22 cellular contexts compared by ENCODE assay signal in genomic region chr1:10278880-10279279, GRCh38.
A peak's percentile ranks its signal among the peaks of the same experiment; 100 is the strongest.
DNase-seq lines count a peak whose midpoint lies in the region; ATAC-seq and TF ChIP-seq lines count a peak whose summit lies in the region.
"Had no signal": no experiment of that assay in that cellular context is flagged by ENCODE, and none has a peak within 500 bp of the region (broad histone marks: within the 10 kb centered on the region; RNA-seq: fewer than 3 reads in every experiment).

No MANE protein-coding gene starts in this region.

- ATAC-seq in right lobe of liver: peak; percentile 95 to 97 (median 96)
- ATAC-seq in psoas muscle: no peak
- no peak for ATAC-seq in HG03442 (IDR thresholded peaks at IDR 0.05; ENCODE audit: unreplicated experiment)
- ATAC-seq: A549 had no signal

- peak overlapping the region; percentile 50 for H3K27ac ChIP-seq in WERI-Rb-1
- H3K27ac ChIP-seq in right lobe of liver: peak overlapping the region; percentile 49 to 74 (median 67)
- H3K27ac ChIP-seq in psoas muscle: peak overlapping the region; percentile 87
- H3K27ac ChIP-seq: A549; BLaER1 treated with 17β-estradiol and CSF1 and Interleukin-3, amounts not matched to agents 10 nM and 100 nM had no signal

- no peak for TF ChIP-seq POLR2A in right lobe of liver (IDR thresholded peaks at IDR 0.05)

- H3K36me3 ChIP-seq in WERI-Rb-1 (peaks cover 90% of the 10 kb centered on the region), right lobe of liver (peaks cover 0 to 31% (median 3%) of the 10 kb centered on the region in 4 donors), psoas muscle (ENCODE audit: insufficient read depth in 1 of 2, low read depth in 1 of 2) (peaks cover 0 to 97% of the 10 kb centered on the region in 2 donors)
- H3K36me3 ChIP-seq: BE2C had no signal

- intact Hi-C loops in right lobe of liver (cut with DNase I) (no loop called here), psoas muscle (cut with DNase I) (loop anchor here in 1 of 2 donors (2.0 kb wide), 1 partner anchor 16 kb away; no protein-coding TSS in a partner anchor)

- H3K9me3 ChIP-seq in WERI-Rb-1 (ENCODE audit: severe bottlenecking): no peaks in the 10 kb centered on the region
- H3K9me3 ChIP-seq in right lobe of liver: no peaks in the 10 kb centered on the region
- no peaks in the 10 kb centered on the region for H3K9me3 ChIP-seq in psoas muscle
- H3K9me3 ChIP-seq: A549; BE2C; BLaER1 treated with 17β-estradiol and CSF1 and Interleukin-3, amounts not matched to agents 10 nM and 100 nM; HAP-1 had no signal

- H3K4me3 ChIP-seq in WERI-Rb-1 (ENCODE audit: low read depth, low read length): no peak overlapping the region
- H3K4me3 ChIP-seq in right lobe of liver: no peak overlapping the region
- H3K4me3 ChIP-seq in psoas muscle: no peak overlapping the region
- H3K4me3 ChIP-seq: A549; BLaER1 treated with 17β-estradiol and CSF1 and Interleukin-3, amounts not matched to agents 10 nM and 100 nM; HAP-1 had no signal

- peaks cover 0 to 20% (median 6%) of the 10 kb centered on the region in 4 donors for H3K4me1 ChIP-seq in right lobe of liver
- H3K4me1 ChIP-seq in psoas muscle: peaks cover 41% of the 10 kb centered on the region
- H3K4me1 ChIP-seq: A549, BE2C, HAP-1 had no signal

- no peak for TF ChIP-seq CTCF in WERI-Rb-1 (IDR thresholded peaks at IDR 0.05; ENCODE audit: low read depth, low read length)
- no peak for TF ChIP-seq CTCF in right lobe of liver (IDR thresholded peaks at IDR 0.05)
- no peak for TF ChIP-seq CTCF in psoas muscle (IDR thresholded peaks at IDR 0.05)

- 24% methylated on average over 5 of the region's 5 CpGs for WGBS in right lobe of liver (ENCODE audit: insufficient coverage, low coverage, low lambda C conversion rate, missing lambda C conversion rate)
- 83 to 90% (median 87%) methylated on average over 5 of the region's 5 CpGs for WGBS in psoas muscle, 3 donors

- H3K27me3 ChIP-seq in WERI-Rb-1 (ENCODE audit: insufficient read depth, low read depth, severe bottlenecking) (no peaks in the 10 kb centered on the region), right lobe of liver (no peaks in the 10 kb centered on the region), psoas muscle (ENCODE audit: insufficient read depth in 3 of 3, low read length in 2 of 3) (no peaks in the 10 kb centered on the region)
- H3K27me3 ChIP-seq: BE2C; BLaER1 treated with 17β-estradiol and CSF1 and Interleukin-3, amounts not matched to agents 10 nM and 100 nM had no signal

- DNase-seq in WERI-Rb-1 (no peak), right lobe of liver (no peak), psoas muscle (no peak), foreskin melanocyte (no peak), COLO829 (ENCODE audit: low spot score) (no peak)
- DNase-seq: 8988T; ACHN; AML-193; BE2C; Calu3; CD4-positive, alpha-beta T cell; CD8-positive, alpha-beta memory T cell; COR-L47; DMS53; DMS79 treated with DMSO at 0.1 percent for 48 hours; GF-D8; GOT3; HFFc6 had no signal

Comparison
In these comparisons a context has a peak if more than half of its experiments do, and no peak if none do; other contexts are left out.
1. ATAC-seq: peak in right lobe of liver (4 of 4); none in psoas muscle (0 of 4) and HG03442 (single experiment).
2. Peak in every context shown above with its lines, with median percentiles within 50 percentile points of each other: H3K27ac ChIP-seq.